ENCODE assay signal across 20 cellular contexts in genomic region chrX:53036149-53036548, GRCh38. TPM values are rescaled to one million over a fixed set of nuclear protein-coding genes. Genes with fewer than 3 reads are reported as not detected.
"Had no signal": no experiment of that assay in that cellular context is flagged by ENCODE, and none has a peak within 500 bp of the region (broad histone marks: within the 10 kb centered on the region; RNA-seq: fewer than 3 reads in every experiment).

No MANE protein-coding gene starts in this region.

- ATAC-seq: mucosa of descending colon; naive thymus-derived CD4-positive, alpha-beta T cell; natural killer cell treated with Interleukin-12 subunit alpha and Interleukin-12 subunit beta and Interleukin-15 and Interleukin-18, amount 100 ng/mL, for 72 hours; right cardiac atrium; stimulated activated effector memory CD8-positive, alpha-beta T cell treated with anti-CD3 and anti-CD28 coated beads, Interleukin-12 subunit alpha, Interleukin-12 subunit beta, amount 100 ng/mL, for 72 hours had no signal

- H3K27me3 ChIP-seq: ovary, sigmoid colon, suprapubic skin, uterus had no signal

- H3K9me3 ChIP-seq: left ventricle myocardium inferior, mucosa of descending colon, ovary, sigmoid colon, spleen, suprapubic skin, thoracic aorta, tibial artery, uterus had no signal

- H3K27ac ChIP-seq: left ventricle myocardium inferior, ovary, sigmoid colon, spleen, suprapubic skin, thoracic aorta, tibial artery, uterus had no signal

- H3K4me3 ChIP-seq: left ventricle myocardium inferior, lung, mucosa of descending colon, ovary, sigmoid colon, spleen, suprapubic skin, thoracic aorta, tibial artery, uterus had no signal

- H3K4me1 ChIP-seq: left ventricle myocardium inferior, sigmoid colon, spleen, suprapubic skin, tibial artery, uterus had no signal

- FAIRE-seq: small intestine had no signal

- H3K36me3 ChIP-seq: left ventricle myocardium inferior, ovary, sigmoid colon, spleen, suprapubic skin, thoracic aorta, tibial artery, uterus had no signal

- DNase-seq: islet precursor cell; left ventricle myocardium inferior; mesendoderm; mucosa of descending colon; naive thymus-derived CD4-positive, alpha-beta T cell; ovary; retina; right cardiac atrium; sigmoid colon; small intestine; spleen; stimulated activated CD4-positive, alpha-beta T cell treated with anti-CD3 and anti-CD28 coated beads, Interleukin-4, amount 100 ng/mL, for 24 hours; stimulated activated naive CD4-positive, alpha-beta T cell; tibial artery; uterus had no signal

RNA-seq across cellular contexts. Expression of gene GPR173, which starts 12.4 kb away (rescaled TPM):
- total RNA-seq: natural killer cell treated with Interleukin-12 subunit alpha and Interleukin-12 subunit beta and Interleukin-15 and Interleukin-18, amount 100 ng/mL, for 72 hours had no signal
- polyA plus RNA-seq: naive thymus-derived CD4-positive, alpha-beta T cell had no signal
